8 cellular contexts compared by ENCODE assay signal in the genomic region with DNA sequence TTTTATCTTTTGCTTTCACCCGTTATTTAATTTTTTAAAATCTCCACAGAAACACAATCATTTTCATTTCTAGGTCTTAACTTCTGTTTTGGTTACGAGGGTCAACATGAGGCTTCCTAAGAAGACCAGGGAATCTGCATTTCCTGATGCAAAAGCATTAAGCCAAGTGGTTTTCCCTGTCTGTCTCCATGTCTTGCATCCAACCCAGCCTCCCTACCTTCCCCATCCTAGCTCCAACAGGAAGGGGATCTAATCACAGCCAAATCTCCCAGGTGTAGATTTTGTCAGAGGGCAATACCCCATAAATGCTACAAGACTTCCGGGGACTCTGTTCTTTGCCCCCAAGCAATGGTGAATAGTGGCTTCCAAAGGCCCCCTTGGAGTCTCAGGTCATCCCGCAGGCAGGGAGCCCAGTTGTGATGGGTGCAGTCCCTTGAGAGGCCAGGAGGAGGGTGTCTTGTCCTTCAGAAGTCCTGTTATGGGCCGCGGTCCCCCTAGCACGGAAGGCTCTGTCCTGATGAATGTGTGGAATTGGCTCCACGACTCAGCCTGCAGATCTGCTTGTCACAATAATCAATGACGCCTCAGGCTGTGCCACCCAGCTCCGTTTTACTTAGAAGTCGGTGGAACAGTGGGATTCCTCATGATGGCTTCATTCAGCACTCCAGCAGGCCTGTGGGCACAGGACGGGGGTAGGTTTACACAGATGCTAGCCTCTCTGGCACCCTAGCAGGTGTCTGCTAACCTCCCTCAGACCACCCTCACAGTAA.
A peak's percentile ranks its signal among the peaks of the same experiment; 100 is the strongest.
DNase-seq lines count a peak whose midpoint lies in the region; ATAC-seq and TF ChIP-seq lines count a peak whose summit lies in the region.

No MANE protein-coding gene starts in this region.

- H3K4me3 ChIP-seq in heart left ventricle, result no peak overlapping the region

- no peaks in the 10 kb centered on the region for H3K9me3 Mint-ChIP-seq in activated T-cell treated with anti-CD3 and anti-CD28 coated beads, Interleukin-2, amount 50 U/mL, for 72 hours

- intact Hi-C loops in heart left ventricle (cut with DNase I), result loop anchor here in 2 of 10 donors (5.0 kb wide), 2 partner anchors 884 to 889 kb away; no protein-coding TSS in a partner anchor
- intact Hi-C loops in sciatic nerve (cut with DNase I), result no loop called here

- WGBS in heart left ventricle, 4 donors, result 29 to 37% (median 30%) methylated on average over 12 of the region's 12 CpGs

- H3K27me3 ChIP-seq in heart left ventricle, result peaks cover 0 to 9% (median 0%) of the 10 kb centered on the region in 9 donors

- peak in 1 of 2 donors; percentile 39 for ATAC-seq in activated T-cell treated with anti-CD3 and anti-CD28 coated beads, Interleukin-2, amount 50 U/mL, for 72 hours (replicated peaks in 1 of 2)
- ATAC-seq in heart left ventricle (peak in 3 of 4 donors; percentile 44 to 78 (median 73)), sciatic nerve (peak; percentile 44), GM18517 (IDR thresholded peaks at IDR 0.05; ENCODE audit: unreplicated experiment) (no peak)

- no peak for TF ChIP-seq POLR2A in heart left ventricle (IDR thresholded peaks at IDR 0.05)

- peaks cover 36% of the 10 kb centered on the region for H3K27me3 Mint-ChIP-seq in activated T-cell treated with anti-CD3 and anti-CD28 coated beads, Interleukin-2, amount 50 U/mL, for 72 hours (ENCODE audit: low read depth)

- peaks cover 17% of the 10 kb centered on the region for H3K4me1 Mint-ChIP-seq in activated T-cell treated with anti-CD3 and anti-CD28 coated beads, Interleukin-2, amount 50 U/mL, for 72 hours (ENCODE audit: low read depth)

- peak; percentile 14 to 50 (median 33) for TF ChIP-seq CTCF in heart left ventricle (IDR thresholded peaks at IDR 0.05)

- no peaks in the 10 kb centered on the region for H3K36me3 ChIP-seq in heart left ventricle

- peaks cover 0 to 9% (median 0%) of the 10 kb centered on the region in 12 donors for H3K4me1 ChIP-seq in heart left ventricle

- peak; percentile 66 for DNase-seq in activated effector memory CD4-positive, alpha-beta T cell treated with anti-CD3 and anti-CD28 coated beads, Interleukin-2, amount 50 U/mL, for 16 hours
- DNase-seq in activated effector memory CD4-positive, alpha-beta T cell treated with Interleukin-2 at 50 U/mL for 16 hours, result no peak
- DNase-seq in NCI-H510A treated with DMSO at 0.1 percent for 48 hours (lab: John Stamatoyannopoulos, UW) (peak; percentile 10), heart left ventricle (peak in 3 of 5 donors; percentile 17 to 31 (median 31)), sciatic nerve (ENCODE audit: low spot score) (no peak)
- DNase-seq in activated T-cell treated with anti-CD3 and anti-CD28 coated beads, Interleukin-2, amount 50 U/mL, for 72 hours, result peak; percentile 24 to 31
- DNase-seq in central memory CD4-positive, alpha-beta T cell, result no peak

- H3K27ac ChIP-seq in heart left ventricle, result no peak overlapping the region

- H3K36me3 Mint-ChIP-seq in activated T-cell treated with anti-CD3 and anti-CD28 coated beads, Interleukin-2, amount 50 U/mL, for 72 hours (ENCODE audit: insufficient read depth in 2 of 2), result no peaks in the 10 kb centered on the region

- H3K4me3 Mint-ChIP-seq in activated T-cell treated with anti-CD3 and anti-CD28 coated beads, Interleukin-2, amount 50 U/mL, for 72 hours, result no peak overlapping the region

- no peak overlapping the region for H3K27ac Mint-ChIP-seq in activated T-cell treated with anti-CD3 and anti-CD28 coated beads, Interleukin-2, amount 50 U/mL, for 72 hours

- H3K9me3 ChIP-seq in heart left ventricle, result peaks cover 0 to 6% (median under 1%) of the 10 kb centered on the region in 12 donors

Comparison
In these comparisons a context has a peak if more than half of its experiments do, and no peak if none do; other contexts are left out.
1. DNase-seq: peak in activated effector memory CD4-positive, alpha-beta T cell treated with anti-CD3 and anti-CD28 coated beads, Interleukin-2, amount 50 U/mL, for 16 hours (single experiment), NCI-H510A treated with DMSO at 0.1 percent for 48 hours (single experiment), activated T-cell treated with anti-CD3 and anti-CD28 coated beads, Interleukin-2, amount 50 U/mL, for 72 hours (2 of 2) and heart left ventricle (3 of 5); none in activated effector memory CD4-positive, alpha-beta T cell treated with Interleukin-2 at 50 U/mL for 16 hours (single experiment), sciatic nerve (single experiment) and central memory CD4-positive, alpha-beta T cell (single experiment).